ENCODE assay signal across 12 cellular contexts in the genomic region with DNA sequence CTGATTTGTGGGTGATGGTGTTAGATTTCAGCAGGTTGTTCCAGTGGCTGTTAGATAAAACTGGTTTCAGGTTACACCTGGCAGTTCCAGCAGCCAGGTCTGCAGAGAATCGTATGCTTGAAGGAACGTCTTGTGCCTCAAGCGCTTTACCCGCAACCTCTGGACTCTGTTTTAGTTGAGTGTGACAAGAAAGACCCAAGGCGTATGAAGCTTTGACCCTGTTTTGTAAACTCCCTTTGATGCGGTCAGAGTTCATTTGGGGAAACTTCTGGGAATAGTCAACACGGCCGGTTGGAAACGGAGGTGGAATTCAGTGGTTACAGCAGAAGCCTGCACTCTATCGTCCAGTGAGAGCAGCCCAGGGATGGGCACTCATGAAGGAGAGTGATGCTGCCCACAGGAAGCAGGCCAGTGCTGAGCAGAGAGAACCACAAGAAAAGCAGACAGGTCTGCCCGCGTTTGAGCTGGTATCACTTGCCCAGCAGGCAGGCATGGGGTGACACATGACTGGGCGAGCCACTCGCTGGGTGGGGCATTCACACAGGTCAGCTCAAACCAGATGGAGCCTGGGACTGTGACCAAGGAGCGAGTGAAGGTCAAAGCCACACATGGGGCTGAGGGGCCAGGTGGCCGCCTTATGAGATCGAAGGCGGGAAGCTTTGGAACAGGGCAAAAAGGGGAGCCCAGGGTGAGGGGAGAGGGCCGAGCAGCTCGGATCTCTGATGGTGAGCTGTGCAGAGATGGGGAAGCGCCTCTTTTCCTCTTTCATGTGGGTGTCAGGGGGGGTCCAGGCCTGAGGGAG.
DNase-seq lines count a peak whose midpoint lies in the region; ATAC-seq, FAIRE-seq and TF ChIP-seq lines count a peak whose summit lies in the region.
"Had no signal": no experiment of that assay in that cellular context is flagged by ENCODE, and none has a peak within 500 bp of the region (broad histone marks: within the 10 kb centered on the region; RNA-seq: fewer than 3 reads in every experiment).

No MANE protein-coding gene starts in this region.

- TF ChIP-seq RAD21 in liver (IDR thresholded peaks at IDR 0.05) = no peak

- H3K36me3 ChIP-seq in bronchial epithelial cell (ENCODE audit: control insufficient read depth, insufficient read depth, low read length) (no peaks in the 10 kb centered on the region), liver (ENCODE audit: control insufficient read depth in 4 of 4, insufficient read depth in 3 of 4, low read depth in 1 of 4, low read length in 3 of 4) (no peaks in the 10 kb centered on the region), urinary bladder (ENCODE audit: insufficient read depth) (no peaks in the 10 kb centered on the region)

- no peak overlapping the region for H3K9ac ChIP-seq in liver (ENCODE audit: low read depth in 1 of 2, low read length in 2 of 2)

- no peaks in the 10 kb centered on the region for H3K9me3 ChIP-seq in liver (ENCODE audit: control insufficient read depth in 4 of 4, low read length in 3 of 4)

- DNase-seq in SIG-M5 treated with dmso at 0.1 percent for 504 hours (lab: John Stamatoyannopoulos, UW; ENCODE audit: unreplicated experiment) = peak; percentile 39
- no peak for DNase-seq in SIG-M5 (lab: John Stamatoyannopoulos, UW)
- peak; percentile 69 for DNase-seq in bronchial epithelial cell (ENCODE audit: low read depth)
- no peak for DNase-seq in frontal cortex (ENCODE audit: low spot score in 2 of 2)
- DNase-seq: activated CD4-positive, alpha-beta T cell treated with anti-CD3 and anti-CD28 coated beads for 1 hour; activated gamma-delta T cell treated with Interleukin-2 at 50 U/mL for 16 hours; NCI-H2029 treated with DMSO at 0.1 percent for 48 hours had no signal

- no peak overlapping the region for H3K4me3 ChIP-seq in bronchial epithelial cell (ENCODE audit: low read depth, low read length)
- H3K4me3 ChIP-seq in liver (ENCODE audit: low read depth in 1 of 3, low read length in 3 of 3) = no peak overlapping the region
- no peak overlapping the region for H3K4me3 ChIP-seq in urinary bladder (ENCODE audit: low read depth, low read length)

- H3K4me1 ChIP-seq in liver (ENCODE audit: control insufficient read depth in 4 of 4, insufficient read depth in 4 of 4, low read length in 3 of 4) (no peaks in the 10 kb centered on the region), urinary bladder (ENCODE audit: insufficient read depth) (peaks cover 2% of the 10 kb centered on the region)

- WGBS in liver = 67% methylated on average over 21 of the region's 21 CpGs
- WGBS in urinary bladder = 70% methylated on average over 21 of the region's 21 CpGs

- FAIRE-seq in bronchial epithelial cell (lab: Jason Lieb, UNC) = peak; percentile 23
- FAIRE-seq in frontal cortex (lab: Jason Lieb, UNC) = no peak
- FAIRE-seq: GM19239 had no signal

- H3K27ac ChIP-seq in liver (ENCODE audit: low read depth in 1 of 2, low read length in 2 of 2) (no peak overlapping the region), urinary bladder (ENCODE audit: low read depth) (peak overlapping the region; percentile 14)

- ATAC-seq in HG02642 (IDR thresholded peaks at IDR 0.05; ENCODE audit: poor library complexity, unreplicated experiment) (no peak), HG02678 (IDR thresholded peaks at IDR 0.05; ENCODE audit: unreplicated experiment) (no peak)

- TF ChIP-seq CTCF in bronchial epithelial cell (IDR thresholded peaks at IDR 0.05; ENCODE audit: insufficient read depth, low read length, severe bottlenecking) (no peak), liver (IDR thresholded peaks at IDR 0.05; ENCODE audit: low read depth, low read length, missing input control) (no peak)

- H3K27me3 ChIP-seq in bronchial epithelial cell (ENCODE audit: control insufficient read depth, insufficient read depth, low read length) (no peaks in the 10 kb centered on the region), liver (ENCODE audit: control insufficient read depth in 4 of 4, insufficient read depth in 4 of 4, low read length in 3 of 4) (no peaks in the 10 kb centered on the region)

TF ChIP-seq in liver, 16 proteins besides CTCF, POLR2A, EP300 and RAD21:
- TF ChIP-seq NR2F2 (IDR thresholded peaks at IDR 0.05) (peak; percentile 21), YY1 (IDR thresholded peaks at IDR 0.05) (no peak), SP1 (IDR thresholded peaks at IDR 0.05) (no peak), RXRA (IDR thresholded peaks at IDR 0.05) (peak; percentile 18 to 20)
- TF ChIP-seq, protein P1, sequence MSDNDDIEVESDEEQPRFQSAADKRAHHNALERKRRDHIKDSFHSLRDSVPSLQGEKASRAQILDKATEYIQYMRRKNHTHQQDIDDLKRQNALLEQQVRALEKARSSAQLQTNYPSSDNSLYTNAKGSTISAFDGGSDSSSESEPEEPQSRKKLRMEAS (IDR thresholded peaks at IDR 0.05) = no peak

Comparison
In these comparisons a context has a peak if more than half of its experiments do, and no peak if none do; other contexts are left out.
1. DNase-seq: peak in SIG-M5 treated with dmso at 0.1 percent for 504 hours (single experiment) and bronchial epithelial cell (single experiment); none in SIG-M5 (single experiment) and frontal cortex (0 of 2).